In genomic region chr2:170929686-170930050, GRCh38 we compare ENCODE assay signal across 8 cellular contexts. TPM values are rescaled to one million over a fixed set of nuclear protein-coding genes. Genes with fewer than 3 reads are reported as not detected.
DNase-seq lines count a peak whose midpoint lies in the region; ATAC-seq and TF ChIP-seq lines count a peak whose summit lies in the region.

No MANE protein-coding gene starts in this region.

- peaks cover 2 to 13% of the 10 kb centered on the region in 2 donors for H3K9me3 Mint-ChIP-seq in activated naive CD4-positive, alpha-beta T cell treated with anti-CD3 and anti-CD28 coated beads, Interleukin-2, amount 50 U/mL, for 72 hours

- peak overlapping the region; percentile 97 to 100 for H3K27ac Mint-ChIP-seq in activated naive CD4-positive, alpha-beta T cell treated with anti-CD3 and anti-CD28 coated beads, Interleukin-2, amount 50 U/mL, for 72 hours

- H3K4me2 ChIP-seq in parathyroid adenoma (ENCODE audit: low read length) = peak overlapping the region; percentile 97

- peaks cover 21 to 30% of the 10 kb centered on the region in 2 donors for H3K36me3 Mint-ChIP-seq in activated naive CD4-positive, alpha-beta T cell treated with anti-CD3 and anti-CD28 coated beads, Interleukin-2, amount 50 U/mL, for 72 hours

- H3K36me3 ChIP-seq in cardiac muscle cell (no peaks in the 10 kb centered on the region), parathyroid adenoma (ENCODE audit: control insufficient read depth, insufficient read depth, low read length) (no peaks in the 10 kb centered on the region)

- H3K27me3 ChIP-seq in cardiac muscle cell (no peaks in the 10 kb centered on the region), parathyroid adenoma (ENCODE audit: control insufficient read depth, insufficient read depth, low read length) (no peaks in the 10 kb centered on the region)

- no peaks in the 10 kb centered on the region for H3K9me3 ChIP-seq in cardiac muscle cell (ENCODE audit: low read depth)
- no peaks in the 10 kb centered on the region for H3K9me3 ChIP-seq in parathyroid adenoma (ENCODE audit: control insufficient read depth, low read length)

- peaks cover 32% of the 10 kb centered on the region for H3K79me2 ChIP-seq in parathyroid adenoma

- H2AFZ ChIP-seq in parathyroid adenoma = peak overlapping the region; percentile 98

- H3K9ac ChIP-seq in parathyroid adenoma = peak overlapping the region; percentile 96

- peak; percentile 47 for DNase-seq in NK-92 treated with Interleukin-12 subunit alpha and Interleukin-12 subunit beta, amount 100 ng/mL, for 24 hours (lab: John Stamatoyannopoulos, UW)
- DNase-seq in NK-92 (lab: John Stamatoyannopoulos, UW; ENCODE audit: unreplicated experiment) = no peak
- DNase-seq in OCI-M1 (lab: John Stamatoyannopoulos, UW) = peak; percentile 63
- DNase-seq in activated naive CD4-positive, alpha-beta T cell treated with anti-CD3 and anti-CD28 coated beads, Interleukin-2, amount 50 U/mL, for 72 hours (ENCODE audit: low spot score in 2 of 2) = peak in 1 of 2 donors; percentile 49
- DNase-seq in cardiac muscle cell (ENCODE audit: low read depth in 1 of 2, low spot score in 1 of 2) = peak; percentile 39 to 80

- TF ChIP-seq CTCF in cardiac muscle cell (IDR thresholded peaks at IDR 0.05; ENCODE audit: low read depth, low read length) (no peak), parathyroid adenoma (IDR thresholded peaks at IDR 0.05) (no peak)

- ATAC-seq in HG02973 (IDR thresholded peaks at IDR 0.05; ENCODE audit: unreplicated experiment) (peak; percentile 6), HG03457 (IDR thresholded peaks at IDR 0.05; ENCODE audit: unreplicated experiment) (no peak)
- peak in 1 of 2 donors; percentile 7 for ATAC-seq in activated naive CD4-positive, alpha-beta T cell treated with anti-CD3 and anti-CD28 coated beads, Interleukin-2, amount 50 U/mL, for 72 hours

- peaks cover 20% of the 10 kb centered on the region for H3K4me1 ChIP-seq in cardiac muscle cell (ENCODE audit: low read depth)
- H3K4me1 ChIP-seq in parathyroid adenoma = peaks cover 5% of the 10 kb centered on the region

- H3K27ac ChIP-seq in cardiac muscle cell (peak overlapping the region; percentile 97), parathyroid adenoma (peak overlapping the region; percentile 91)

- H3K4me3 ChIP-seq in cardiac muscle cell (peak overlapping the region; percentile 61), parathyroid adenoma (ENCODE audit: low read depth, low read length) (peak overlapping the region; percentile 92)

RNA-seq across cellular contexts. Expression of gene GORASP2, which starts 0.6 kb away (rescaled TPM):
- 10 to 100 TPM; 64.9 to 69.8 TPM for total RNA-seq in activated naive CD4-positive, alpha-beta T cell treated with anti-CD3 and anti-CD28 coated beads, Interleukin-2, amount 50 U/mL, for 72 hours
- total RNA-seq in cardiac muscle cell = 59.4 and 88.7 TPM in 2 replicates
- polyA plus RNA-seq in cardiac muscle cell = 105 and 114 TPM in 2 replicates
